ENCODE assay signal across 1 cellular context in genomic region chr1:234533034-234533571, GRCh38.
TF ChIP-seq lines count a peak whose summit lies in the region.

No MANE protein-coding gene starts in this region.

TF ChIP-seq in A549, 52 proteins besides CTCF, POLR2A, EP300 and RAD21 (continued from another document):
- TF ChIP-seq ELK1 (IDR thresholded peaks at IDR 0.05; ENCODE audit: low read depth, low read length) (no peak), E2F6 (IDR thresholded peaks at IDR 0.05; ENCODE audit: borderline replicate concordance, low read depth) (no peak)
- TF ChIP-seq, protein P1, sequence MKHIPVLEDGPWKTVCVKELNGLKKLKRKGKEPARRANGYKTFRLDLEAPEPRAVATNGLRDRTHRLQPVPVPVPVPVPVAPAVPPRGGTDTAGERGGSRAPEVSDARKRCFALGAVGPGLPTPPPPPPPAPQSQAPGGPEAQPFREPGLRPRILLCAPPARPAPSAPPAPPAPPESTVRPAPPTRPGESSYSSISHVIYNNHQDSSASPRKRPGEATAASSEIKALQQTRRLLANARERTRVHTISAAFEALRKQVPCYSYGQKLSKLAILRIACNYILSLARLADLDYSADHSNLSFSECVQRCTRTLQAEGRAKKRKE (CRISPR knock-in tag; IDR thresholded peaks at IDR 0.05; ENCODE audit: low read depth) = no peak
